8 cellular contexts compared by ENCODE assay signal in genomic region chr17:50095626-50096037, GRCh38. TPM values are rescaled to one million over a fixed set of nuclear protein-coding genes. Genes with fewer than 3 reads are reported as not detected.
DNase-seq lines count a peak whose midpoint lies in the region; ATAC-seq and TF ChIP-seq lines count a peak whose summit lies in the region.

No MANE protein-coding gene starts in this region.

- H3K36me3 ChIP-seq in CD4-positive, CD25-positive, alpha-beta regulatory T cell (ENCODE audit: control insufficient read depth, insufficient read depth, low read length) = peaks cover 24% of the 10 kb centered on the region
- H3K36me3 ChIP-seq in PC-3 (ENCODE audit: low read depth, low read length) = no peaks in the 10 kb centered on the region; the same call in 1 of the 2 replicates
- H3K36me3 ChIP-seq in neuron (ENCODE audit: insufficient read depth, low read length) = no peaks in the 10 kb centered on the region

- peak overlapping the region; percentile 95 to 99 (median 99) for H3K4me3 Mint-ChIP-seq in CD4-positive, CD25-positive, alpha-beta regulatory T cell

- intact Hi-C loops in PC-3 (cut with micrococcal nuclease) = loop anchor here (2.0 kb wide), 5 partner anchors 33 to 201 kb away; partner anchors contain the start of gene PPP1R9B

- peaks cover 0 to 52% (median 18%) of the 10 kb centered on the region in 4 donors for H3K4me1 Mint-ChIP-seq in CD4-positive, CD25-positive, alpha-beta regulatory T cell

- H3K27ac ChIP-seq in CD4-positive, CD25-positive, alpha-beta regulatory T cell (ENCODE audit: insufficient read depth, low read length, poor library complexity, severe bottlenecking) = peak overlapping the region; percentile 88
- H3K27ac ChIP-seq in PC-3 (ENCODE audit: low read length) = no peak overlapping the region

- no peaks in the 10 kb centered on the region for H3K9me2 ChIP-seq in PC-3 (replicated peaks; ENCODE audit: low read length)

- H3F3A ChIP-seq in PC-3 (ENCODE audit: low read length, unreplicated experiment) = peaks cover 12% of the 10 kb centered on the region

- TF ChIP-seq CTCF in PC-3 (conservative IDR thresholded peaks at IDR 0.05; ENCODE audit: low read depth, low read length) = no peak
- no peak for TF ChIP-seq CTCF in epithelial cell of proximal tubule (conservative IDR thresholded peaks at IDR 0.05; ENCODE audit: low read depth, low read length)

- peaks cover 22% of the 10 kb centered on the region for H3K4me1 ChIP-seq in CD4-positive, CD25-positive, alpha-beta regulatory T cell (ENCODE audit: control insufficient read depth, insufficient read depth, low read length, poor library complexity, severe bottlenecking)
- H3K4me1 ChIP-seq in PC-3 (ENCODE audit: insufficient read depth, low read length) = peaks cover 14% of the 10 kb centered on the region
- H3K4me1 ChIP-seq in neuron (ENCODE audit: insufficient read depth, low read length) = peaks cover 14% of the 10 kb centered on the region

- H3K79me2 ChIP-seq in PC-3 (ENCODE audit: low read length) = peaks cover 9% of the 10 kb centered on the region

- H3K27ac Mint-ChIP-seq in CD4-positive, CD25-positive, alpha-beta regulatory T cell = peak overlapping the region; percentile 97

- CTCF ChIA-PET in PC-3 (lab: Charles Lee) = no interaction called here

- H3K36me3 Mint-ChIP-seq in CD4-positive, CD25-positive, alpha-beta regulatory T cell = peaks cover 10% of the 10 kb centered on the region

- no peaks in the 10 kb centered on the region for H4K20me1 ChIP-seq in PC-3 (ENCODE audit: low read length)

- DNase-seq in CD4-positive, CD25-positive, alpha-beta regulatory T cell = no peak
- DNase-seq in PC-3 (no peak), epithelial cell of proximal tubule (ENCODE audit: low read depth) (no peak), CD1c-positive myeloid dendritic cell (ENCODE audit: extremely low spot score) (no peak), NAMALWA (ENCODE audit: low spot score) (no peak)
- no peak for DNase-seq in activated CD4-positive, CD25-positive, alpha-beta regulatory T cell (lab: John Stamatoyannopoulos, UW)

- H3K9ac ChIP-seq in PC-3 (ENCODE audit: low read length) = peak overlapping the region; percentile 76

- no peaks in the 10 kb centered on the region for H3K27me3 Mint-ChIP-seq in CD4-positive, CD25-positive, alpha-beta regulatory T cell

- peak overlapping the region; percentile 95 for H2AFZ ChIP-seq in PC-3 (ENCODE audit: low read length)
- H2AFZ ChIP-seq in neuron (ENCODE audit: low read depth, low read length) = peak overlapping the region; percentile 87

- H3K9me3 Mint-ChIP-seq in CD4-positive, CD25-positive, alpha-beta regulatory T cell = no peaks in the 10 kb centered on the region

- ATAC-seq in CD4-positive, CD25-positive, alpha-beta regulatory T cell (ENCODE audit: low read depth in 2 of 2) = no peak
- no peak for ATAC-seq in PC-3
- ATAC-seq in HG02588 (IDR thresholded peaks at IDR 0.05; ENCODE audit: unreplicated experiment) = no peak

- no peaks in the 10 kb centered on the region for H3K9me3 ChIP-seq in CD4-positive, CD25-positive, alpha-beta regulatory T cell (ENCODE audit: control insufficient read depth in 2 of 2, low read length in 2 of 2)
- H3K9me3 ChIP-seq in PC-3 (ENCODE audit: low read length) (no peaks in the 10 kb centered on the region), neuron (ENCODE audit: low read length) (no peaks in the 10 kb centered on the region)

- no peaks in the 10 kb centered on the region for H3K27me3 ChIP-seq in CD4-positive, CD25-positive, alpha-beta regulatory T cell (ENCODE audit: control insufficient read depth, insufficient read depth, low read length)
- no peaks in the 10 kb centered on the region for H3K27me3 ChIP-seq in PC-3 (ENCODE audit: low read length)
- H3K27me3 ChIP-seq in neuron (ENCODE audit: insufficient read depth, low read length) = peaks cover 9% of the 10 kb centered on the region

- H3K4me2 ChIP-seq in PC-3 (ENCODE audit: low read length) = peak overlapping the region; percentile 96

- BruUV-seq in PC-3 (replicated peaks; lab: Mats Ljungman, UMichigan) = no TSS peak

- POLR2A ChIA-PET in PC-3 (lab: Charles Lee; ENCODE audit: unreplicated experiment) = no interaction called here

- H3K4me3 ChIP-seq in CD4-positive, CD25-positive, alpha-beta regulatory T cell (ENCODE audit: low read depth, low read length) = peak overlapping the region; percentile 66
- H3K4me3 ChIP-seq in PC-3 (ENCODE audit: low read length) = peak overlapping the region; percentile 88
- peak overlapping the region; percentile 69 for H3K4me3 ChIP-seq in epithelial cell of proximal tubule (ENCODE audit: low read depth, low read length)
- H3K4me3 ChIP-seq in neuron (ENCODE audit: low read length) = peak overlapping the region; percentile 82

RNA-seq across cellular contexts. Expression of gene PDK2, which starts 0.5 kb away (rescaled TPM):
- 25.2 TPM for total RNA-seq in CD4-positive, CD25-positive, alpha-beta regulatory T cell
- 10 to 100 TPM; 42.1 to 65.2 (median 54.0) TPM for polyA plus RNA-seq in CD4-positive, CD25-positive, alpha-beta regulatory T cell
- 31.9 and 37.6 TPM in 2 replicates for total RNA-seq in PC-3 (2014; rRNA removed)
- total RNA-seq in epithelial cell of proximal tubule = 6.1 and 17.5 TPM in 2 replicates

RNA-seq across cellular contexts. Expression of gene SAMD14, which starts 34.3 kb away (rescaled TPM):
- 0.96 TPM for total RNA-seq in CD4-positive, CD25-positive, alpha-beta regulatory T cell
- under 1 TPM in 1 of 4 donors, not detected in 3; 0.09 TPM for polyA plus RNA-seq in CD4-positive, CD25-positive, alpha-beta regulatory T cell
- total RNA-seq in PC-3 (2014; rRNA removed) = 0.11 and 0.17 TPM in 2 replicates
- 2.9 and 11.5 TPM in 2 replicates for total RNA-seq in epithelial cell of proximal tubule

RNA-seq across cellular contexts. Expression of gene ITGA3, which starts 39.7 kb away (rescaled TPM):
- total RNA-seq in CD4-positive, CD25-positive, alpha-beta regulatory T cell = 14.4 TPM
- 1 to 10 TPM; 1.7 to 3.9 (median 2.7) TPM for polyA plus RNA-seq in CD4-positive, CD25-positive, alpha-beta regulatory T cell
- 598 and 763 TPM in 2 replicates for total RNA-seq in PC-3 (2014; rRNA removed)
- total RNA-seq in epithelial cell of proximal tubule = 630 and 668 TPM in 2 replicates

RNA-seq across cellular contexts. Expression of gene PPP1R9B, which starts 54.8 kb away (rescaled TPM):
- 85.4 TPM for total RNA-seq in CD4-positive, CD25-positive, alpha-beta regulatory T cell
- polyA plus RNA-seq in CD4-positive, CD25-positive, alpha-beta regulatory T cell = under 1 TPM; 0.41 to 0.55 (median 0.44) TPM
- total RNA-seq in PC-3 (2014; rRNA removed) = 67.7 and 95.0 TPM in 2 replicates
- 32.9 and 33.8 TPM in 2 replicates for total RNA-seq in epithelial cell of proximal tubule

Comparison
In these comparisons a context has a peak if more than half of its experiments do, and no peak if none do; other contexts are left out.
1. RNA of gene ITGA3, which starts 39.7 kb away (total RNA-seq): 630 to 668 TPM in epithelial cell of proximal tubule and 598 to 763 TPM in PC-3; 14.4 TPM in CD4-positive, CD25-positive, alpha-beta regulatory T cell (single experiment); every median in the first group is over 10 times any median in the second.
2. Peak in every context shown above with its lines, with median percentiles within 50 percentile points of each other: H3K4me3 ChIP-seq.